Comparison of ENCODE assay signal across 10 cellular contexts in genomic region chr12:6215120-6215807, GRCh38. TPM values are rescaled to one million over a fixed set of nuclear protein-coding genes. Genes with fewer than 3 reads are reported as not detected.
DNase-seq lines count a peak whose midpoint lies in the region; ATAC-seq and TF ChIP-seq lines count a peak whose summit lies in the region.
"Had no signal": no experiment of that assay in that cellular context is flagged by ENCODE, and none has a peak within 500 bp of the region (broad histone marks: within the 10 kb centered on the region; RNA-seq: fewer than 3 reads in every experiment).

No MANE protein-coding gene starts in this region.

- no peak for ATAC-seq in CD8-positive, alpha-beta T cell

- intact Hi-C loops in dorsolateral prefrontal cortex (cut with DNase I) (no loop called here), transverse colon (cut with DNase I; ENCODE audit: low total_unique reads) (no loop called here), lower leg skin (cut with DNase I; ENCODE audit: low total_unique reads) (no loop called here)
- intact Hi-C loops in CD8-positive, alpha-beta T cell (cut with DNase I, micrococcal nuclease) = no loop called here

- TF ChIP-seq EP300 in transverse colon (IDR thresholded peaks at IDR 0.05; ENCODE audit: low read depth) = no peak

- H3K4me3 Mint-ChIP-seq in mesothelial cell of epicardium = no peak overlapping the region
- no peak overlapping the region for H3K4me3 Mint-ChIP-seq in CD8-positive, alpha-beta T cell
- H3K4me3 Mint-ChIP-seq: stimulated activated naive CD8-positive, alpha-beta T cell treated with anti-CD3 and anti-CD28 coated beads, Interleukin-15, Interleukin-2, amounts not matched to agents 100 ng/mL and 50 ng/mL, for 24 hours had no signal

- in situ Hi-C loops in transverse colon (cut with MboI; ENCODE audit: low pct_ligation_motif_present in 1 of 4, low pct_unique_long_range_greater_than_20kb in 1 of 4, low sequenced_read_pairs in 3 of 4) = no loop called here

- H3K36me3 Mint-ChIP-seq in mesothelial cell of epicardium = no peaks in the 10 kb centered on the region
- H3K36me3 Mint-ChIP-seq in CD8-positive, alpha-beta T cell = no peaks in the 10 kb centered on the region

- peaks cover 80 to 98% (median 82%) of the 10 kb centered on the region in 4 donors for H3K4me1 ChIP-seq in transverse colon
- no peaks in the 10 kb centered on the region for H3K4me1 ChIP-seq in CD8-positive, alpha-beta T cell (ENCODE audit: insufficient read depth, low read length)

- H3K4me1 Mint-ChIP-seq in mesothelial cell of epicardium = peaks cover 34% of the 10 kb centered on the region
- peaks cover 12% of the 10 kb centered on the region for H3K4me1 Mint-ChIP-seq in CD8-positive, alpha-beta T cell (ENCODE audit: low read depth)

- no peaks in the 10 kb centered on the region for H3K27me3 ChIP-seq in dorsolateral prefrontal cortex
- H3K27me3 ChIP-seq in transverse colon = no peaks in the 10 kb centered on the region
- H3K27me3 ChIP-seq in CD8-positive, alpha-beta T cell (ENCODE audit: insufficient read depth, low read length) = no peaks in the 10 kb centered on the region

- no peaks in the 10 kb centered on the region for H3K36me3 ChIP-seq in transverse colon
- no peaks in the 10 kb centered on the region for H3K36me3 ChIP-seq in CD8-positive, alpha-beta T cell (ENCODE audit: insufficient read depth, low read length)

- 65% methylated on average over 10 of the region's 10 CpGs; no CpG with 5 or more reads in 1 of the 2 donors for WGBS in transverse colon (ENCODE audit: low coverage in 1 of 2), 2 donors
- 40 to 51% methylated on average over 10 of the region's 10 CpGs for WGBS in lower leg skin, 2 donors

- peak overlapping the region; percentile 35 to 99 (median 87) for H3K27ac ChIP-seq in dorsolateral prefrontal cortex
- H3K27ac ChIP-seq in transverse colon = peak overlapping the region; percentile 93 to 99 (median 95)
- no peak overlapping the region for H3K27ac ChIP-seq in CD8-positive, alpha-beta T cell (ENCODE audit: low read depth, low read length)

- H3K27ac Mint-ChIP-seq in mesothelial cell of epicardium = peak overlapping the region; percentile 90
- no peak overlapping the region for H3K27ac Mint-ChIP-seq in CD8-positive, alpha-beta T cell
- H3K27ac Mint-ChIP-seq: stimulated activated naive CD8-positive, alpha-beta T cell treated with anti-CD3 and anti-CD28 coated beads, Interleukin-15, Interleukin-2, amounts not matched to agents 100 ng/mL and 50 ng/mL, for 24 hours had no signal

- no peaks in the 10 kb centered on the region for H3K27me3 Mint-ChIP-seq in mesothelial cell of epicardium (ENCODE audit: low read depth)
- no peaks in the 10 kb centered on the region for H3K27me3 Mint-ChIP-seq in CD8-positive, alpha-beta T cell (ENCODE audit: low read depth)
- H3K27me3 Mint-ChIP-seq: stimulated activated naive CD8-positive, alpha-beta T cell treated with anti-CD3 and anti-CD28 coated beads, Interleukin-15, Interleukin-2, amounts not matched to agents 100 ng/mL and 50 ng/mL, for 24 hours had no signal

- no peak for TF ChIP-seq POLR2A in transverse colon (IDR thresholded peaks at IDR 0.05)
- no peak for TF ChIP-seq POLR2A in lower leg skin (IDR thresholded peaks at IDR 0.05)

- TF ChIP-seq CTCF in dorsolateral prefrontal cortex (IDR thresholded peaks at IDR 0.05 in 54 of 56, conservative IDR thresholded peaks at IDR 0.05 in 2 of 56; ENCODE audit: low read depth in 1 of 56, partially characterized antibody in 56 of 56) = no peak
- no peak for TF ChIP-seq CTCF in mesothelial cell of epicardium (IDR thresholded peaks at IDR 0.05; ENCODE audit: unreplicated experiment)
- no peak for TF ChIP-seq CTCF in transverse colon (IDR thresholded peaks at IDR 0.05)
- no peak for TF ChIP-seq CTCF in CD8-positive, alpha-beta T cell (IDR thresholded peaks at IDR 0.05)
- TF ChIP-seq CTCF in lower leg skin (IDR thresholded peaks at IDR 0.05) = no peak

- H3K9me3 Mint-ChIP-seq in mesothelial cell of epicardium = no peaks in the 10 kb centered on the region
- no peaks in the 10 kb centered on the region for H3K9me3 Mint-ChIP-seq in CD8-positive, alpha-beta T cell
- H3K9me3 Mint-ChIP-seq: stimulated activated naive CD8-positive, alpha-beta T cell treated with anti-CD3 and anti-CD28 coated beads, Interleukin-15, Interleukin-2, amounts not matched to agents 100 ng/mL and 50 ng/mL, for 24 hours had no signal

- H3K9me3 ChIP-seq in transverse colon = no peaks in the 10 kb centered on the region
- no peaks in the 10 kb centered on the region for H3K9me3 ChIP-seq in CD8-positive, alpha-beta T cell (ENCODE audit: low read length)

- DNase-seq in NCI-H146 (lab: John Stamatoyannopoulos, UW) = peak; percentile 21
- DNase-seq in NCI-H146 treated with DMSO at 0.1 percent for 48 hours (lab: John Stamatoyannopoulos, UW; ENCODE audit: unreplicated experiment) = no peak
- no peak for DNase-seq in dorsolateral prefrontal cortex
- no peak for DNase-seq in mesothelial cell of epicardium (ENCODE audit: low spot score in 2 of 2, unreplicated experiment in 2 of 2)
- no peak for DNase-seq in transverse colon
- no peak for DNase-seq in CD8-positive, alpha-beta T cell
- DNase-seq in lower leg skin (ENCODE audit: low spot score in 2 of 2) = no peak
- no peak for DNase-seq in NOMO-1 (lab: John Stamatoyannopoulos, UW; ENCODE audit: unreplicated experiment in 2 of 2)
- DNase-seq: activated CD4-positive, CD25-positive, alpha-beta regulatory T cell treated with anti-CD3 and anti-CD28 coated beads, Interleukin-2, amount 50 U/mL, for 72 hours had no signal

- POLR2A ChIA-PET in CD8-positive, alpha-beta T cell (lab: Charles Lee) = interaction anchor here (1.4 kb wide), 1 partner anchor 11 kb away, joined by 4 read pairs; no protein-coding TSS in a partner anchor

- H3K4me3 ChIP-seq in dorsolateral prefrontal cortex (peak overlapping the region in 4 of 59 donors; percentile 3 to 18 (median 9)), transverse colon (no peak overlapping the region), lower leg skin (ENCODE audit: low read depth, poor library complexity, severe bottlenecking) (no peak overlapping the region)
- H3K4me3 ChIP-seq in CD8-positive, alpha-beta T cell (ENCODE audit: low read depth, low read length) = no peak overlapping the region

- CTCF ChIA-PET in CD8-positive, alpha-beta T cell (lab: Charles Lee) = interaction anchor here (2.3 kb wide), 1 partner anchor 20 kb away, joined by 7 read pairs; no protein-coding TSS in a partner anchor

RNA-seq across cellular contexts. Expression of gene CD9, which starts 15.1 kb away (rescaled TPM):
- total RNA-seq in dorsolateral prefrontal cortex = 100 to 1,000 TPM in 60 of 120 experiments, 10 to 100 TPM in 60; 29.3 to 364 (median 99.0) TPM
- 20.0 to 22.6 TPM (median 22.3 TPM) in 3 replicates for total RNA-seq in mesothelial cell of epicardium
- total RNA-seq in transverse colon = 100 to 1,000 TPM; 207 to 668 (median 481) TPM
- 1 to 10 TPM; 1.3 to 1.8 TPM for total RNA-seq in CD8-positive, alpha-beta T cell
- 100 to 1,000 TPM; 378 to 494 (median 412) TPM for total RNA-seq in lower leg skin
